13 cellular contexts compared by ENCODE assay signal in genomic region chr3:189236352-189236751, GRCh38.
DNase-seq lines count a peak whose midpoint lies in the region; ATAC-seq and TF ChIP-seq lines count a peak whose summit lies in the region.
"Had no signal": no experiment of that assay in that cellular context is flagged by ENCODE, and none has a peak within 500 bp of the region (broad histone marks: within the 10 kb centered on the region; RNA-seq: fewer than 3 reads in every experiment).

No MANE protein-coding gene starts in this region.

- H3K27ac ChIP-seq in smooth muscle cell (ENCODE audit: low read depth) = no peak overlapping the region

- CTCF ChIA-PET in activated CD4-positive, alpha-beta T cell treated with anti-CD3 and anti-CD28 coated beads for 36 hours (lab: Charles Lee) = interaction anchor here (1.4 kb wide), 1 partner anchor 37 kb away, joined by 3 read pairs; no protein-coding TSS in a partner anchor

- H3K9ac ChIP-seq in smooth muscle cell (ENCODE audit: low read depth) = no peak overlapping the region

- peak; percentile 85 for ATAC-seq in activated CD4-positive, alpha-beta T cell treated with anti-CD3 and anti-CD28 coated beads for 36 hours
- ATAC-seq in HG02610 (IDR thresholded peaks at IDR 0.05; ENCODE audit: unreplicated experiment) (peak; percentile 55), HG03521 (IDR thresholded peaks at IDR 0.05; ENCODE audit: unreplicated experiment) (peak; percentile 54), HG03280 (IDR thresholded peaks at IDR 0.05; ENCODE audit: unreplicated experiment) (no peak)
- ATAC-seq: left colon, Panc1 had no signal

- no peak for DNase-seq in activated CD4-positive, alpha-beta T cell treated with anti-CD3 and anti-CD28 coated beads for 36 hours
- DNase-seq in activated CD4-positive, alpha-beta T cell treated with anti-CD3 and anti-CD28 coated beads, Interleukin-2, amount 50 U/mL, for 48 hours = no peak
- DNase-seq in kidney tubule cell (ENCODE audit: low spot score) (peak; percentile 34), T1000 (lab: John Stamatoyannopoulos, UW) (no peak), smooth muscle cell (lab: John Stamatoyannopoulos, UW; ENCODE audit: unreplicated experiment) (no peak)
- DNase-seq: endodermal cell, left colon, NCI-H2171 treated with DMSO at 0.1 percent for 48 hours had no signal

- POLR2A ChIA-PET in activated CD4-positive, alpha-beta T cell treated with anti-CD3 and anti-CD28 coated beads for 36 hours (lab: Charles Lee) = no interaction called here

- H3K27me3 Mint-ChIP-seq in activated CD4-positive, alpha-beta T cell treated with anti-CD3 and anti-CD28 coated beads for 36 hours = peaks cover 2% of the 10 kb centered on the region

- no peaks in the 10 kb centered on the region for H3K79me2 ChIP-seq in smooth muscle cell (ENCODE audit: low read depth)

- no peaks in the 10 kb centered on the region for H3K9me3 ChIP-seq in smooth muscle cell (replicated peaks; ENCODE audit: low read depth)

- H3K4me3 Mint-ChIP-seq in activated CD4-positive, alpha-beta T cell treated with anti-CD3 and anti-CD28 coated beads for 36 hours = no peak overlapping the region
- H3K4me3 Mint-ChIP-seq: endodermal cell, nephron had no signal

- no peaks in the 10 kb centered on the region for H3K9me3 Mint-ChIP-seq in activated CD4-positive, alpha-beta T cell treated with anti-CD3 and anti-CD28 coated beads for 36 hours (ENCODE audit: low read depth)
- H3K9me3 Mint-ChIP-seq: endodermal cell, nephron had no signal

- no peaks in the 10 kb centered on the region for H4K20me1 ChIP-seq in smooth muscle cell (ENCODE audit: low read depth)

- H3K27ac Mint-ChIP-seq in activated CD4-positive, alpha-beta T cell treated with anti-CD3 and anti-CD28 coated beads for 36 hours = no peak overlapping the region
- H3K27ac Mint-ChIP-seq: endodermal cell, nephron had no signal

- no peaks in the 10 kb centered on the region for H3K36me3 ChIP-seq in smooth muscle cell (ENCODE audit: low read depth)

- H3K4me3 ChIP-seq in smooth muscle cell = no peak overlapping the region

- H3F3A ChIP-seq in smooth muscle cell (ENCODE audit: low read depth) = no peaks in the 10 kb centered on the region

- H3K27me3 ChIP-seq in smooth muscle cell (ENCODE audit: low read depth) = no peaks in the 10 kb centered on the region

- H3K4me2 ChIP-seq in smooth muscle cell = no peak overlapping the region

- no peak for TF ChIP-seq CTCF in smooth muscle cell (IDR thresholded peaks at IDR 0.05; ENCODE audit: borderline replicate concordance, insufficient read depth, poor library complexity, severe bottlenecking)

- H3K4me1 ChIP-seq in smooth muscle cell (ENCODE audit: low read depth) = no peaks in the 10 kb centered on the region

- H3K4me1 Mint-ChIP-seq in activated CD4-positive, alpha-beta T cell treated with anti-CD3 and anti-CD28 coated beads for 36 hours = peaks cover 25% of the 10 kb centered on the region
- H3K4me1 Mint-ChIP-seq: nephron had no signal

- intact Hi-C loops in activated CD4-positive, alpha-beta T cell treated with anti-CD3 and anti-CD28 coated beads for 36 hours (cut with DNase I, micrococcal nuclease) = loop anchor here in 1 of 2 experiments (2.0 kb wide), 1 partner anchor 1496 kb away; no protein-coding TSS in a partner anchor

- H3K36me3 Mint-ChIP-seq in activated CD4-positive, alpha-beta T cell treated with anti-CD3 and anti-CD28 coated beads for 36 hours (ENCODE audit: low read depth) = no peaks in the 10 kb centered on the region

- H2AFZ ChIP-seq in smooth muscle cell (ENCODE audit: low read depth) = no peak overlapping the region
